In the genomic region with DNA sequence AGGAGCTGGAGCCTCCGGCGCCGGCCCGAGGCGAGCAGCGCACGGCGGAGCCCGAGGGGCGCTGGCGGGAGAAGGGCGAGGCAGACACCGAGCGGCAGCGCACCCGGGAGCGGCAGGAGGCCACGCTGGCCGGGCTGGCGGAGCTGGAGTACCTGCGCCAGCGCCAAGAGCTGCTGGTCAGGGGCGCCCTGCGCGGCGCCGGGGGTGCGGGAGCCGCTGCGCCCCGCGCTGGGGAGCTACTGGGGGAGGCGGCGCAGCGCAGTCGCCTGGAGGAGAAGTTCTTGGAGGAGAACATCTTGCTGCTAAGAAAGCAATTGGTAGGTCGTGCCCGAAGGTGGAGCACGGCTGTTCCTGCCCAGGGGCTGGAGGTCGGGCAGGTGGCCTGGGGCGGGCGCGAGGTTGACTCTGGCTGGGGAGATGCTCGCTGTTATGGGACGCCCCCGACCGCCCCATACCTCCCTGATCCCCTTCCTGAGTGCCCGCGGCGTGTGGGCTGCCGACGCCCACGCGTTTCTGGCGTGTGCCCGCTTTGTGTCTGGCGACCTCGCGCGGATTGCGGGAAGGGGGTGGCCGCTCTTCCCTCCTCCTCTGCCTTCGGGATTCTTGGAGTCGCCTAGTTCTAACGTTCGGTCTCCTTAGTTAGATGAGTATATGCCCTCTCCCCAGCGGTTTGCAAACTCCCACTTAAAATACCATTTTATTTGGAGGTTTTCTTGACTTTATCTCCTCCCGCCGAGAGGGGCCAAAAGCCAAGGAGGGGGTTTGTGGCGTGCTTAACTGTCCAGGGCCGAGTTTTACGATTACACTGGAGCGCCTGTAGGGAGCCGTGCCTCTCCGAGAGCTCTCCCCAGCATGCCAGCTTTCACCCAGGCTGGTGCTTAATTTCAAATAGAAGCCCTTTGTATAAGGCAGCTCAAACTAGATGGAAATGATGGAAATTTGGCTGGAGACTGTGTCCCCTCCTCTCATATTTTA, we compare ENCODE assay signal across 8 cellular contexts. TPM values are rescaled to one million over a fixed set of nuclear protein-coding genes. Genes with fewer than 3 reads are reported as not detected.
DNase-seq lines count a peak whose midpoint lies in the region; ATAC-seq and TF ChIP-seq lines count a peak whose summit lies in the region.

No MANE protein-coding gene starts in this region.

- H3K4me3 ChIP-seq in epithelial cell of proximal tubule (ENCODE audit: low read depth, low read length) (peak overlapping the region; percentile 58), muscle layer of duodenum (ENCODE audit: low read depth in 1 of 2, low read length in 2 of 2) (peak overlapping the region; percentile 75 to 86), tibial artery (peak overlapping the region; percentile 95 to 98)

- no peaks in the 10 kb centered on the region for H3K9me3 ChIP-seq in muscle layer of duodenum (ENCODE audit: control insufficient read depth in 1 of 2, low read length in 2 of 2)
- H3K9me3 ChIP-seq in tibial artery: no peaks in the 10 kb centered on the region

- in situ Hi-C loops in Caki2 (cut with HindIII; ENCODE audit: low pct_unique_long_range_greater_than_20kb, low sequenced_read_pairs): no loop called here

- TF ChIP-seq CTCF in epithelial cell of proximal tubule (conservative IDR thresholded peaks at IDR 0.05; ENCODE audit: low read depth, low read length) (peak; percentile 2), tibial artery (IDR thresholded peaks at IDR 0.05) (no peak)

- intact Hi-C loops in tibial artery (cut with DNase I; ENCODE audit: low total_unique reads): loop anchor here (10.0 kb wide), 2 partner anchors 144 to 386 kb away; no protein-coding TSS in a partner anchor

- H3K27me3 ChIP-seq in muscle layer of duodenum (ENCODE audit: low read depth, low read length): no peaks in the 10 kb centered on the region
- H3K27me3 ChIP-seq in tibial artery: no peaks in the 10 kb centered on the region

- H3K36me3 ChIP-seq in muscle layer of duodenum (ENCODE audit: control insufficient read depth in 1 of 2, insufficient read depth in 2 of 2, low read length in 2 of 2) (peaks cover 4 to 16% of the 10 kb centered on the region in 2 donors), tibial artery (peaks cover 18 to 22% (median 20%) of the 10 kb centered on the region in 3 donors)

- H3K27ac ChIP-seq in muscle layer of duodenum (ENCODE audit: low read length): peak overlapping the region; percentile 64
- peak overlapping the region; percentile 91 to 98 for H3K27ac ChIP-seq in tibial artery

- peak; percentile 23 for ATAC-seq in GM19395 (IDR thresholded peaks at IDR 0.05; ENCODE audit: unreplicated experiment)
- peak; percentile 29 for ATAC-seq in HG03432 (IDR thresholded peaks at IDR 0.05; ENCODE audit: unreplicated experiment)

- peak; percentile 3 for DNase-seq in Caki2 (ENCODE audit: low read depth)
- DNase-seq in activated CD4-positive, alpha-beta T cell treated with anti-CD3 and anti-CD28 coated beads for 4 hours: peak; percentile 29 to 31
- no peak for DNase-seq in epithelial cell of proximal tubule (ENCODE audit: low read depth)
- peak in 1 of 2 donors; percentile 68 for DNase-seq in tibial artery
- DNase-seq in NK-92 (lab: John Stamatoyannopoulos, UW; ENCODE audit: unreplicated experiment): no peak

- H3K4me1 ChIP-seq in muscle layer of duodenum (ENCODE audit: control insufficient read depth in 1 of 2, insufficient read depth in 2 of 2, low read length in 2 of 2) (peaks cover 18 to 22% of the 10 kb centered on the region in 2 donors), tibial artery (peaks cover 0 to 64% (median 22%) of the 10 kb centered on the region in 4 donors)

RNA-seq across cellular contexts. Expression of a gene that starts 0.8 kb away (rescaled TPM):
- total RNA-seq in Caki2 (2014; rRNA removed; shearing (Covaris generic); ENCODE audit: low replicate concordance): 0.20 TPM in 1 of 2 replicates, not detected in the other
- total RNA-seq in epithelial cell of proximal tubule: 2.7 and 3.4 TPM in 2 replicates

Comparison
In these comparisons a context has a peak if more than half of its experiments do, and no peak if none do; other contexts are left out.
1. DNase-seq: peak in Caki2 (single experiment) and activated CD4-positive, alpha-beta T cell treated with anti-CD3 and anti-CD28 coated beads for 4 hours (2 of 2); none in epithelial cell of proximal tubule (single experiment) and NK-92 (single experiment).
2. Peak in every context shown above with its lines, with median percentiles within 50 percentile points of each other: H3K4me3 ChIP-seq.